ENCODE assay signal across 1 cellular context in the genomic region with DNA sequence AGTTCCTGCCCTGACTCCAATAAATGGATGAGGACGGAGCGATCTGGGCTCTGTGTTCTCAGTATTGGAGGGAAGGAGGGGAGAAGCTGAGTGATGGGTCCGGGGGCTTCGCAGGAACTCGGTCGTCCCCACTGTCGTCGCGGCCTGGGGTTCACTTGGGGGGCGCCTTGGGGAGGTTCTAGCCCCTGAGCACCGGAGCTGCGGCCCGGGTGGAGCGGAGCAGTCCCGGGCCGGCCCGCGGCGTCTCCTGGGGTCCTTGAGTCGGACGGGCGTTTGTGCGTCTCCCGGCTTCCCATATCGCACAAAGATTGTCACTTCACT.
TF ChIP-seq lines count a peak whose summit lies in the region.

No MANE protein-coding gene starts in this region.

TF ChIP-seq in GM12878, 131 proteins besides CTCF, POLR2A, EP300 and RAD21:
- TF ChIP-seq CHD4 (IDR thresholded peaks at IDR 0.05), result no peak
- no peak for TF ChIP-seq MAX (IDR thresholded peaks at IDR 0.05; ENCODE audit: low read depth, low read length)
- TF ChIP-seq MYC (IDR thresholded peaks at IDR 0.05; ENCODE audit: insufficient read depth, insufficient read length, insufficient replicate concordance, low read length, severe bottlenecking), result no peak
- TF ChIP-seq CREB1 (IDR thresholded peaks at IDR 0.05; ENCODE audit: low read depth), result no peak
- TF ChIP-seq MTA2 (IDR thresholded peaks at IDR 0.05; ENCODE audit: low read depth), result no peak
